ENCODE assay signal across 24 cellular contexts in the genomic region with DNA sequence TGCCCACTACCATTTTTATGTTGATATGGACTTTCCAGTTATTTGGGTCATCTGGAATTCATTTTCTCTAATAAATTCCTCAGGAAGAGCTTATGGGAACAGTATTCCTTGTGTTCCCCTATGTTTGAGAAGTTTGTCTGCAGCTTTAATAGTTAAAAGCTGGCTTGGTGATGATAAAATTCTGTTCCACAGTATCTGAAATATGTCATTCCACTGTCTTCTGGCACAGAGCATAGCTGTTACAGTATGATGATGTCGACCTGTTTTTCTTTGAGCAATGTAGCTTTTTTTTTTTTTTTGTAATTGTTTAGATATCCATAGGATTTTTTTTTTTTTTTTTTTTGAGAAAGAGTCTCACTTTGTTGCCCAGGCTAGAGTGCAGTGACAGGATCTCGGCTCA. TPM values are rescaled to one million over a fixed set of nuclear protein-coding genes. Genes with fewer than 3 reads are reported as not detected.
DNase-seq lines count a peak whose midpoint lies in the region; ATAC-seq, FAIRE-seq and TF ChIP-seq lines count a peak whose summit lies in the region.
"Had no signal": no experiment of that assay in that cellular context is flagged by ENCODE, and none has a peak within 500 bp of the region (broad histone marks: within the 10 kb centered on the region; RNA-seq: fewer than 3 reads in every experiment).

No MANE protein-coding gene starts in this region.

- peak overlapping the region; percentile 70 for H3K4me2 ChIP-seq in BLaER1
- peak overlapping the region; percentile 31 for H3K4me2 ChIP-seq in astrocyte (ENCODE audit: low read length)

- H3K27ac ChIP-seq in BLaER1: no peak overlapping the region
- H3K27ac ChIP-seq in HEK293 (ENCODE audit: extremely low read depth, low read depth, low read length): no peak overlapping the region
- peak overlapping the region; percentile 65 for H3K27ac ChIP-seq in astrocyte (ENCODE audit: low read depth, low read length)
- no peak overlapping the region for H3K27ac ChIP-seq in gastrocnemius medialis
- H3K27ac ChIP-seq: parathyroid adenoma, thyroid gland had no signal

- POLR2A ChIA-PET in HEK293 (lab: Yijun Ruan, JAX): interaction anchor here (0.6 to 0.8 kb wide), 4 partner anchors 14 to 109 kb away, joined by 3 to 8 read pairs (median 6); no protein-coding TSS in a partner anchor

- no peak for TF ChIP-seq POLR2A in gastrocnemius medialis (IDR thresholded peaks at IDR 0.05)

- no peaks in the 10 kb centered on the region for H3K27me3 ChIP-seq in BLaER1
- H3K27me3 ChIP-seq in astrocyte (ENCODE audit: insufficient read depth, low read length): no peaks in the 10 kb centered on the region
- H3K27me3 ChIP-seq in gastrocnemius medialis: no peaks in the 10 kb centered on the region
- H3K27me3 ChIP-seq: BE2C, thyroid gland had no signal

- H3K27me3 Mint-ChIP-seq in astrocyte (ENCODE audit: low read depth, unreplicated experiment) (no peaks in the 10 kb centered on the region), memory B cell (no peaks in the 10 kb centered on the region)
- H3K27me3 Mint-ChIP-seq: activated CD4-positive, alpha-beta memory T cell treated with anti-CD3 and anti-CD28 coated beads for 36 hours had no signal

- H3K4me3 ChIP-seq in BLaER1 (no peak overlapping the region), HEK293 (ENCODE audit: low read depth, low read length) (no peak overlapping the region), astrocyte (ENCODE audit: insufficient read depth, low read depth, low read length) (no peak overlapping the region), gastrocnemius medialis (no peak overlapping the region)
- H3K4me3 ChIP-seq: HAP-1, thyroid gland had no signal

- no peak overlapping the region for H2AFZ ChIP-seq in astrocyte (ENCODE audit: low read depth, low read length)
- H2AFZ ChIP-seq: parathyroid adenoma had no signal

- no peak for FAIRE-seq in astrocyte (lab: Jason Lieb, UNC)
- FAIRE-seq: GM12892, HepG2 had no signal

- in situ Hi-C loops in gastrocnemius medialis (cut with MboI; ENCODE audit: low sequenced_read_pairs in 4 of 4): no loop called here

- H3K9ac ChIP-seq in BLaER1 (no peak overlapping the region), astrocyte (ENCODE audit: low read length) (no peak overlapping the region)
- H3K9ac ChIP-seq: parathyroid adenoma had no signal

- peaks cover 8% of the 10 kb centered on the region; the same call in 1 of the 2 replicates for H3K9me3 ChIP-seq in BLaER1
- no peaks in the 10 kb centered on the region for H3K9me3 ChIP-seq in HEK293 (ENCODE audit: control insufficient read depth, insufficient read depth, low read depth, low read length)
- no peaks in the 10 kb centered on the region for H3K9me3 ChIP-seq in astrocyte (ENCODE audit: insufficient read depth, low read depth, low read length)
- no peaks in the 10 kb centered on the region for H3K9me3 ChIP-seq in gastrocnemius medialis
- H3K9me3 ChIP-seq: BE2C, HAP-1, thyroid gland had no signal

- DNase-seq in astrocyte (ENCODE audit: low read depth) (peak; percentile 44), memory B cell (ENCODE audit: low spot score in 2 of 2) (no peak), H4 (ENCODE audit: low spot score) (no peak), NOMO-1 treated with DMSO at 0.1 percent for 48 hours (lab: John Stamatoyannopoulos, UW; ENCODE audit: unreplicated experiment) (no peak), gastrocnemius medialis (no peak)
- DNase-seq: activated CD4-positive, alpha-beta memory T cell treated with anti-CD3 and anti-CD28 coated beads for 36 hours; BE2C; effector CD4-positive, alpha-beta T cell; glutamatergic neuron; NCI-H1417 treated with DMSO at 0.1 percent for 48 hours; NCI-H2171; NCI-H748 treated with DMSO at 0.1 percent for 48 hours; stimulated activated naive CD4-positive, alpha-beta T cell had no signal

- H4K20me1 ChIP-seq in BLaER1 (peaks cover 46% of the 10 kb centered on the region), astrocyte (ENCODE audit: insufficient read depth, low read length) (peaks cover 36% of the 10 kb centered on the region)

- intact Hi-C loops in gastrocnemius medialis (cut with DNase I; ENCODE audit: low total_unique reads): loop anchor here (5.0 kb wide), 1 partner anchor 33 kb away; no protein-coding TSS in a partner anchor

- no peak overlapping the region for H3K4me3 Mint-ChIP-seq in astrocyte (ENCODE audit: unreplicated experiment)
- no peak overlapping the region for H3K4me3 Mint-ChIP-seq in memory B cell
- H3K4me3 Mint-ChIP-seq: activated CD4-positive, alpha-beta memory T cell treated with anti-CD3 and anti-CD28 coated beads for 36 hours; activated T-helper 1 cell treated with anti-CD3 and anti-CD28 coated beads, Interleukin-12 subunit alpha, Interleukin-12 subunit beta, Interleukin-2, Interleukin-4 antibody, amounts not matched to agents 30 ng/mL and 10 ng/mL and 1 ng/mL, durations not matched to agents 14 hours and 24 hours and 36 hours; WTC11 had no signal

- H3K4me1 ChIP-seq in BLaER1 (peaks cover 60% of the 10 kb centered on the region), HEK293 (ENCODE audit: control insufficient read depth, insufficient read depth, low read length) (peaks cover 22% of the 10 kb centered on the region), astrocyte (ENCODE audit: insufficient read depth, low read length) (peaks cover 38% of the 10 kb centered on the region), gastrocnemius medialis (peaks cover 24 to 48% of the 10 kb centered on the region in 2 donors)
- H3K4me1 ChIP-seq: BE2C, parathyroid adenoma had no signal

- H3K27ac Mint-ChIP-seq in astrocyte (ENCODE audit: unreplicated experiment) (peak overlapping the region; percentile 70), memory B cell (peak overlapping the region; percentile 45)
- H3K27ac Mint-ChIP-seq: activated CD4-positive, alpha-beta memory T cell treated with anti-CD3 and anti-CD28 coated beads for 36 hours had no signal

- peaks cover 25% of the 10 kb centered on the region; the same call in 1 of the 2 replicates for H3K36me3 ChIP-seq in BLaER1
- H3K36me3 ChIP-seq in HEK293 (ENCODE audit: control insufficient read depth in 2 of 2, insufficient read depth in 1 of 2, low read length in 2 of 2): no peaks in the 10 kb centered on the region
- H3K36me3 ChIP-seq in astrocyte (ENCODE audit: insufficient read depth, low read length): no peaks in the 10 kb centered on the region
- no peaks in the 10 kb centered on the region for H3K36me3 ChIP-seq in gastrocnemius medialis
- H3K36me3 ChIP-seq: BE2C, HAP-1, thyroid gland had no signal

- CTCF ChIA-PET in HEK293 (lab: Yijun Ruan, JAX): interaction anchor here (0.6 to 1.0 kb wide), 4 partner anchors 9 to 1493 kb away, joined by 3 to 7 read pairs (median 5); no protein-coding TSS in a partner anchor

- peaks cover 34% of the 10 kb centered on the region for H3K4me1 Mint-ChIP-seq in astrocyte (ENCODE audit: low read depth, unreplicated experiment)
- peaks cover 51% of the 10 kb centered on the region for H3K4me1 Mint-ChIP-seq in memory B cell

- TF ChIP-seq CTCF in HEK293 (tag by site-specific recombination; IDR thresholded peaks at IDR 0.05) (no peak), astrocyte (IDR thresholded peaks at IDR 0.05; ENCODE audit: insufficient read depth, low read depth, low read length) (no peak), gastrocnemius medialis (IDR thresholded peaks at IDR 0.05 in 4 of 5, conservative IDR thresholded peaks at IDR 0.05 in 1 of 5) (no peak)

- H3K79me2 ChIP-seq in astrocyte (ENCODE audit: insufficient read depth, low read length): peaks cover 76% of the 10 kb centered on the region

- ATAC-seq in memory B cell (ENCODE audit: low read depth) (no peak), HG02571 (IDR thresholded peaks at IDR 0.05; ENCODE audit: unreplicated experiment) (no peak), gastrocnemius medialis (no peak)
- ATAC-seq: HepG2, sciatic nerve, WTC11 had no signal

- H3K36me3 Mint-ChIP-seq in astrocyte (ENCODE audit: low read depth, unreplicated experiment) (no peaks in the 10 kb centered on the region), memory B cell (peaks cover 17% of the 10 kb centered on the region)
- H3K36me3 Mint-ChIP-seq: WTC11 had no signal

- no peaks in the 10 kb centered on the region for H3K9me3 Mint-ChIP-seq in astrocyte (ENCODE audit: unreplicated experiment)
- no peaks in the 10 kb centered on the region for H3K9me3 Mint-ChIP-seq in memory B cell
- H3K9me3 Mint-ChIP-seq: activated CD4-positive, alpha-beta memory T cell treated with anti-CD3 and anti-CD28 coated beads for 36 hours; activated T-helper 1 cell treated with anti-CD3 and anti-CD28 coated beads, Interleukin-12 subunit alpha, Interleukin-12 subunit beta, Interleukin-2, Interleukin-4 antibody, amounts not matched to agents 30 ng/mL and 10 ng/mL and 1 ng/mL, durations not matched to agents 14 hours and 24 hours and 36 hours; WTC11 had no signal

TF ChIP-seq in HEK293, 187 proteins besides CTCF, POLR2A, EP300 and RAD21:
- TF ChIP-seq, protein P1, sequence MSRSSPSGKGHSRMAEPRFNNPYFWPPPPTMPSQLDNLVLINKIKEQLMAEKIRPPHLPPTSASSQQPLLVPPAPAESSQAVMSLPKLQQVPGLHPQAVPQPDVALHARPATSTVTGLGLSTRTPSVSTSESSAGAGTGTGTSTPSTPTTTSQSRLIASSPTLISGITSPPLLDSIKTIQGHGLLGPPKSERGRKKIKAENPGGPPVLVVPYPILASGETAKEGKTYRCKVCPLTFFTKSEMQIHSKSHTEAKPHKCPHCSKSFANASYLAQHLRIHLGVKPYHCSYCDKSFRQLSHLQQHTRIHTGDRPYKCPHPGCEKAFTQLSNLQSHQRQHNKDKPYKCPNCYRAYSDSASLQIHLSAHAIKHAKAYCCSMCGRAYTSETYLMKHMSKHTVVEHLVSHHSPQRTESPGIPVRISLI (tag by site-specific recombination; IDR thresholded peaks at IDR 0.05): 0 out of 2 replicates have a peak, but pooled peaks have one; percentile 14
- TF ChIP-seq ZNF629 (tag by site-specific recombination; IDR thresholded peaks at IDR 0.05) (peak; percentile 43; the same call in 1 of the 2 replicates), EGR2 (tag by site-specific recombination; IDR thresholded peaks at IDR 0.05; ENCODE audit: low read depth) (no peak)

RNA-seq across cellular contexts. Expression of gene NCOA3, which starts 43.2 kb away (rescaled TPM):
- 30.5 and 31.0 TPM in 2 replicates for total RNA-seq in astrocyte
- 10.2 and 12.3 TPM in 2 replicates for total RNA-seq in H4 (2014; rRNA removed; shearing (Covaris generic))
- total RNA-seq in gastrocnemius medialis: 10 to 100 TPM; 52.5 to 86.1 (median 70.1) TPM
